17 cellular contexts compared by ENCODE assay signal in the genomic region with DNA sequence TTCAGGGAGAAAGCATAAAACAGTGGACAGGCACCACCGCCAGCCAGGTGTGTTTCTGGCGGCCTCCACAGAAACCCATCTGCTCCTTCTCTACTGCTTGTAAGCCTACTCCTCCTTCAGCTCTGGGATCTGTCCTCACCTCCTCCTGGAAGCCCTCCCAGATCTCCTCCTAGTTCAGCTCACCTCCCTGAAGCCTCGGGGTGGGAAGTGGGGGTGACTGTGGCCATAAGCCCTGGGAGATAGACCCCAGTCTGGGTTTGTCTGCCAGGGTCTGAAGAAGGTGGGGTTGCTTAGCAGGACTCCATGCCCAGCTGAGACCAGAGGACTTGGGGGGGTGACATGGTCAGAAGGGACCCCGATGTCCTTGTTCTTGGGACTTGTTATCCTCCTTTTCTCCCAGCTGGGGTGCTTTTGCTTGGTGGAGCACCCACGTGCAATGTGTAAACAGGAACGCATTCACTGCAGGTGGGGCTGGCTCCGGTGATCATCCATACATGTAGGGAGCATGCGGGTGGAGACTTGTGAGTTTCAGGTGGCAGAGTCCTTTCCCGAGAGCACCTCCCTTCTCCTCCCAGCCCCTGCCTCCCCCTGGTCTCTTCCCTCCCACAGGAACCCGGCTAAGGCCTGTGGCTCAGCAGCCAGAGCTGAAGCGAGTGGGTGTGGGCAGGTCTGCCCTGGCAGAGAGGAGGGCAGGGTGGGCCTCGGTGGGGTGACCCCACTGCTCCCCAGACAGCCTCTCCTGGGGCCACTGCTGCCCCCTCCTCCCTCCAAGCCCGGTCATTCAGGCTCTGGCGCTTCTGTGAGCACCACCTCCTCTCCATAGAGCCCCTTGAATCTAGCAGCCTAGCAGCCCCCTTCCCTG. TPM values are rescaled to one million over a fixed set of nuclear protein-coding genes. Genes with fewer than 3 reads are reported as not detected.
DNase-seq lines count a peak whose midpoint lies in the region; FAIRE-seq and TF ChIP-seq lines count a peak whose summit lies in the region.
"Had no signal": no experiment of that assay in that cellular context is flagged by ENCODE, and none has a peak within 500 bp of the region (broad histone marks: within the 10 kb centered on the region; RNA-seq: fewer than 3 reads in every experiment).

No MANE protein-coding gene starts in this region.

- intact Hi-C loops in sigmoid colon (cut with DNase I): no loop called here

- no peak overlapping the region for H3K4me3 ChIP-seq in NT2/D1 (ENCODE audit: insufficient read length, low read depth)
- H3K4me3 ChIP-seq in sigmoid colon: no peak overlapping the region
- H3K4me3 ChIP-seq: SJCRH30 had no signal

- FAIRE-seq in H54 (lab: Jason Lieb, UNC): no peak
- FAIRE-seq: HepG2 had no signal

- H3K36me3 ChIP-seq in NT2/D1 (ENCODE audit: insufficient read depth, insufficient read length, low read length) (no peaks in the 10 kb centered on the region), sigmoid colon (no peaks in the 10 kb centered on the region)
- H3K36me3 ChIP-seq: SJCRH30 had no signal

- no peak for TF ChIP-seq POLR2A in sigmoid colon (IDR thresholded peaks at IDR 0.05)
- no peak for TF ChIP-seq POLR2A in H54 (IDR thresholded peaks at IDR 0.05; ENCODE audit: low read depth, low read length)

- TF ChIP-seq EP300 in sigmoid colon (IDR thresholded peaks at IDR 0.05): no peak

- peak; percentile 14 for DNase-seq in D341Med (ENCODE audit: low spot score)
- no peak for DNase-seq in NT2/D1 (ENCODE audit: low read depth, low spot score)
- DNase-seq in left kidney (ENCODE audit: low read depth, low spot score): peak; percentile 34
- DNase-seq in sigmoid colon: peak; percentile 55
- DNase-seq in NCI-H1436 treated with DMSO at 0.1 percent for 48 hours (lab: John Stamatoyannopoulos, UW): no peak
- DNase-seq in H54 (ENCODE audit: insufficient read length, low spot score): no peak
- no peak for DNase-seq in G401 (ENCODE audit: low spot score)
- DNase-seq: DMS79 treated with DMSO at 0.1 percent for 48 hours, KG1, NCI-H1105 treated with DMSO at 0.1 percent for 48 hours, NCI-H1694 treated with DMSO at 0.1 percent for 48 hours, NCI-H2107, NCI-H2227 treated with DMSO at 0.1 percent for 48 hours, NCI-H510A treated with DMSO at 0.1 percent for 48 hours, SJCRH30 had no signal

- H3K9me3 ChIP-seq in NT2/D1 (ENCODE audit: insufficient read depth, low read length) (peaks cover 7% of the 10 kb centered on the region; the same call in 1 of the 2 replicates), sigmoid colon (no peaks in the 10 kb centered on the region)
- H3K9me3 ChIP-seq: SJCRH30 had no signal

- TF ChIP-seq CTCF in sigmoid colon (IDR thresholded peaks at IDR 0.05): no peak

- WGBS in sigmoid colon, 2 donors: 60 to 83% methylated on average over 14 of the region's 14 CpGs

- H3K27ac ChIP-seq in sigmoid colon: no peak overlapping the region
- H3K27ac ChIP-seq: SJCRH30 had no signal

- peaks cover 40% of the 10 kb centered on the region for H3K4me1 ChIP-seq in NT2/D1 (ENCODE audit: insufficient read depth, insufficient read length)
- no peaks in the 10 kb centered on the region for H3K4me1 ChIP-seq in sigmoid colon
- H3K4me1 ChIP-seq: SJCRH30 had no signal

- H3K27me3 ChIP-seq in NT2/D1 (ENCODE audit: insufficient read depth, insufficient read length) (no peaks in the 10 kb centered on the region), sigmoid colon (peaks cover 0 to 10% (median 0%) of the 10 kb centered on the region in 3 donors)

- H3K9ac ChIP-seq in NT2/D1 (ENCODE audit: insufficient read length, low read depth): peak overlapping the region; percentile 58

- in situ Hi-C loops in G401 (cut with HindIII; ENCODE audit: low sequenced_read_pairs): no loop called here

RNA-seq across cellular contexts. Expression of gene MRGPRG, which starts 25.9 kb away (rescaled TPM):
- total RNA-seq in sigmoid colon: not detected
- polyA plus RNA-seq in sigmoid colon: not detected
- not detected in 2 replicates for total RNA-seq in G401 (2014; rRNA removed; shearing (Covaris generic))
- total RNA-seq: HepG2, SJCRH30 had no signal
- polyA plus RNA-seq: CD14-positive monocyte, HepG2 had no signal

RNA-seq across cellular contexts. Expression of gene OSBPL5, which starts 27.6 kb away (rescaled TPM):
- total RNA-seq in sigmoid colon: 10 to 100 TPM; 28.1 to 69.2 (median 46.2) TPM
- polyA plus RNA-seq in sigmoid colon: 10 to 100 TPM; 16.6 to 29.8 (median 18.6) TPM
- 13.2 and 16.2 TPM in 2 replicates for total RNA-seq in G401 (2014; rRNA removed; shearing (Covaris generic))
- total RNA-seq: HepG2 had no signal
- polyA plus RNA-seq: HepG2 had no signal

RNA-seq across cellular contexts. Expression of gene MRGPRE, which starts 39.5 kb away (rescaled TPM):
- total RNA-seq in sigmoid colon: 1 to 10 TPM in 2 of 4 donors, under 1 TPM in 1, not detected in 1; 0.33 to 1.4 (median 1.1) TPM
- under 1 TPM in 1 of 3 donors, not detected in 2; 0.10 TPM for polyA plus RNA-seq in sigmoid colon
- total RNA-seq in G401 (2014; rRNA removed; shearing (Covaris generic)): not detected in 2 replicates
- total RNA-seq: HepG2, SJCRH30 had no signal
- polyA plus RNA-seq: CD14-positive monocyte, HepG2 had no signal

Comparison
In these comparisons a context has a peak if more than half of its experiments do, and no peak if none do; other contexts are left out.
1. DNase-seq: peak in D341Med (single experiment), left kidney (single experiment) and sigmoid colon (single experiment); none in NT2/D1 (single experiment), NCI-H1436 treated with DMSO at 0.1 percent for 48 hours (single experiment), H54 (single experiment) and G401 (single experiment).